ENCODE assay signal across 1 cellular context in genomic region chr4:67684839-67685531, GRCh38.
TF ChIP-seq lines count a peak whose summit lies in the region.

No MANE protein-coding gene starts in this region.

TF ChIP-seq in GM23338, 12 proteins besides CTCF, POLR2A, EP300 and RAD21 (continued from another document):
- no peak for TF ChIP-seq POLR2AphosphoS5 (IDR thresholded peaks at IDR 0.05; ENCODE audit: low read depth)
- TF ChIP-seq EZH2 (IDR thresholded peaks at IDR 0.05; ENCODE audit: low read depth, unreplicated experiment) = no peak
- TF ChIP-seq, protein P1, sequence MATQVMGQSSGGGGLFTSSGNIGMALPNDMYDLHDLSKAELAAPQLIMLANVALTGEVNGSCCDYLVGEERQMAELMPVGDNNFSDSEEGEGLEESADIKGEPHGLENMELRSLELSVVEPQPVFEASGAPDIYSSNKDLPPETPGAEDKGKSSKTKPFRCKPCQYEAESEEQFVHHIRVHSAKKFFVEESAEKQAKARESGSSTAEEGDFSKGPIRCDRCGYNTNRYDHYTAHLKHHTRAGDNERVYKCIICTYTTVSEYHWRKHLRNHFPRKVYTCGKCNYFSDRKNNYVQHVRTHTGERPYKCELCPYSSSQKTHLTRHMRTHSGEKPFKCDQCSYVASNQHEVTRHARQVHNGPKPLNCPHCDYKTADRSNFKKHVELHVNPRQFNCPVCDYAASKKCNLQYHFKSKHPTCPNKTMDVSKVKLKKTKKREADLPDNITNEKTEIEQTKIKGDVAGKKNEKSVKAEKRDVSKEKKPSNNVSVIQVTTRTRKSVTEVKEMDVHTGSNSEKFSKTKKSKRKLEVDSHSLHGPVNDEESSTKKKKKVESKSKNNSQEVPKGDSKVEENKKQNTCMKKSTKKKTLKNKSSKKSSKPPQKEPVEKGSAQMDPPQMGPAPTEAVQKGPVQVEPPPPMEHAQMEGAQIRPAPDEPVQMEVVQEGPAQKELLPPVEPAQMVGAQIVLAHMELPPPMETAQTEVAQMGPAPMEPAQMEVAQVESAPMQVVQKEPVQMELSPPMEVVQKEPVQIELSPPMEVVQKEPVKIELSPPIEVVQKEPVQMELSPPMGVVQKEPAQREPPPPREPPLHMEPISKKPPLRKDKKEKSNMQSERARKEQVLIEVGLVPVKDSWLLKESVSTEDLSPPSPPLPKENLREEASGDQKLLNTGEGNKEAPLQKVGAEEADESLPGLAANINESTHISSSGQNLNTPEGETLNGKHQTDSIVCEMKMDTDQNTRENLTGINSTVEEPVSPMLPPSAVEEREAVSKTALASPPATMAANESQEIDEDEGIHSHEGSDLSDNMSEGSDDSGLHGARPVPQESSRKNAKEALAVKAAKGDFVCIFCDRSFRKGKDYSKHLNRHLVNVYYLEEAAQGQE (IDR thresholded peaks at IDR 0.05; ENCODE audit: unreplicated experiment) = no peak
- TF ChIP-seq JUNB (IDR thresholded peaks at IDR 0.05; ENCODE audit: unreplicated experiment) = no peak
- no peak for TF ChIP-seq NANOG (IDR thresholded peaks at IDR 0.05; ENCODE audit: borderline replicate concordance)
TF ChIP-seq in GM23338: peak in this region for 0.
